In the genomic region with DNA sequence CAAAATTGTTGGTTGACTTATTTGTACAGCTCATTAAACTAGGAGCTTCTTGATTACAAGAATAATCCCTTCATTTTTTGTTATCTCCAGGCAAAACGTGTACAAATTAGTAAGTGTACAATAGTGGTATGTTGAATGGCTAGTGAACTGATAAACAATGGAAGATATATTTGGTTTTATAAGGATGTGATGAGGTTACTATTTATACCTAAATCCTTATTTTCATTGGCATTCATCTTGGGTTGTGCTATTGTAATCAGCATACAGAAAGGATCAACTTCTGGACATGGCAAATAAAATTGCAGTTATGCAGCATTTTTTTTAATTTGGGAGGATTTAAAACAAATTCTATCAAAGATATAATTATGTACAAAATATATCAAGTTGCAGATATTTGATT, we compare ENCODE assay signal across 11 cellular contexts.
"Had no signal": no experiment of that assay in that cellular context is flagged by ENCODE, and none has a peak within 500 bp of the region (broad histone marks: within the 10 kb centered on the region; RNA-seq: fewer than 3 reads in every experiment).

No MANE protein-coding gene starts in this region.

- H3K36me3 ChIP-seq: HAP-1 had no signal

- DNase-seq: GM23248, GOT3, H7, H9, HCEC 1CT, HFFc6 had no signal

- H3K4me1 ChIP-seq: HAP-1 had no signal

- FAIRE-seq: H1, H54 had no signal

- H3K4me3 ChIP-seq: GM23248, GM23338, HAP-1 had no signal

- ATAC-seq: GM23338, HCT116 had no signal

- H3K27ac ChIP-seq: GM23248 had no signal

- H3K9me3 ChIP-seq: HAP-1 had no signal
